ENCODE assay signal across 24 cellular contexts in the genomic region with DNA sequence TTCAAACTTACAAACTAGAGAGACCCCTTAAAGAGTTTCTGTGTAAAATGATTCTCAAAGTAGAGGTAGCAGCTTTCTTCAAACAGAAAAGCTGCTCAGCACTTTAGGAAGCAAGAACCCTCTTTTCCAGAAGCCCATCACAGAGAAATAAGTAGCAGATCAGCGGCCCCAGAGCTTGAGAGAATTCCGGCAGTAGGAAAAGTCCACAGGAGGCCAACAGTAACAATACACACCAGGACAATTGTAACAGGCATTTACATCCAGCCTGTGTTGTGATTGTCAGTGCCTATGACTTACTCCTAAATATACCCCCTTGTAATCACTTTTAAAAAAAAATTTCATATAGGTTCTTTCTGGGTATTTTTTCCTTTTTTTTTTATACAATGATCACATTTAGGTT.
DNase-seq lines count a peak whose midpoint lies in the region; ATAC-seq and TF ChIP-seq lines count a peak whose summit lies in the region.
"Had no signal": no experiment of that assay in that cellular context is flagged by ENCODE, and none has a peak within 500 bp of the region (broad histone marks: within the 10 kb centered on the region; RNA-seq: fewer than 3 reads in every experiment).

No MANE protein-coding gene starts in this region.

- no peak for TF ChIP-seq POLR2A in GM18505 (IDR thresholded peaks at IDR 0.05; ENCODE audit: borderline replicate concordance, extremely low read depth, insufficient read depth, insufficient read length)

- no peaks in the 10 kb centered on the region for H3K4me1 Mint-ChIP-seq in immature natural killer cell
- H3K4me1 Mint-ChIP-seq: B cell had no signal

- no peaks in the 10 kb centered on the region for H3K9me3 ChIP-seq in ectodermal cell (ENCODE audit: control insufficient read depth, low read length)
- H3K9me3 ChIP-seq in neuron (ENCODE audit: low read length): no peaks in the 10 kb centered on the region
- H3K9me3 ChIP-seq: MG63, SJSA1 had no signal

- H3K9me3 Mint-ChIP-seq in immature natural killer cell: peaks cover 0 to 1% (median 0%) of the 10 kb centered on the region in 6 donors
- H3K9me3 Mint-ChIP-seq: CD8-positive, alpha-beta T cell had no signal

- H2AFZ ChIP-seq in neuron (ENCODE audit: low read depth, low read length): peak overlapping the region; percentile 77
- H2AFZ ChIP-seq: PC-9 had no signal

- 0 to 3% methylated on average over 2 of the region's 2 CpGs for WGBS in ectodermal cell, 2 experiments

- no peak for ATAC-seq in GM18505 (IDR thresholded peaks at IDR 0.05; ENCODE audit: unreplicated experiment)
- ATAC-seq: CD8-positive, alpha-beta T cell had no signal

- DNase-seq in ELF-1 (ENCODE audit: low read depth, low spot score) (peak; percentile 12), iPS-NIHi11 (ENCODE audit: low spot score) (peak; percentile 23), immature natural killer cell (no peak)
- no peak for DNase-seq in activated effector memory CD4-positive, alpha-beta T cell treated with Interleukin-2 at 50 U/mL for 16 hours
- DNase-seq: Caco-2; CD8-positive, alpha-beta T cell; GF-D8; IMR-90; KG1; MG63; NCI-H2029; NCI-H446; NCI-H526; NCI-H82; NK-92 treated with Interleukin-12 subunit alpha and Interleukin-12 subunit beta, amount 100 ng/mL, for 24 hours; PC-9; Right ventricle myocardium superior had no signal

- peaks cover 5% of the 10 kb centered on the region for H3K4me1 ChIP-seq in ectodermal cell (ENCODE audit: control insufficient read depth, insufficient read depth, low read length)
- peaks cover 12% of the 10 kb centered on the region for H3K4me1 ChIP-seq in neuron (ENCODE audit: insufficient read depth, low read length)
- H3K4me1 ChIP-seq: Caco-2, SJSA1 had no signal

- H3K27ac ChIP-seq in ectodermal cell (ENCODE audit: insufficient read depth, low read depth, low read length, poor library complexity, severe bottlenecking): peak overlapping the region; percentile 28
- H3K27ac ChIP-seq: 22Rv1, C4-2B, PC-9, SJSA1 had no signal

- H3K27me3 ChIP-seq in ectodermal cell (ENCODE audit: control insufficient read depth, insufficient read depth, low read length, poor library complexity, severe bottlenecking) (no peaks in the 10 kb centered on the region), neuron (ENCODE audit: insufficient read depth, low read length) (no peaks in the 10 kb centered on the region)
- H3K27me3 ChIP-seq: MG63, SJSA1 had no signal

- H3K36me3 Mint-ChIP-seq in immature natural killer cell: no peaks in the 10 kb centered on the region
- H3K36me3 Mint-ChIP-seq: CD8-positive, alpha-beta T cell had no signal

- H3K4me3 Mint-ChIP-seq in immature natural killer cell: no peak overlapping the region
- H3K4me3 Mint-ChIP-seq: B cell; CD8-positive, alpha-beta T cell had no signal

- no peaks in the 10 kb centered on the region for H3K36me3 ChIP-seq in ectodermal cell (ENCODE audit: control insufficient read depth, insufficient read depth, low read length)
- no peaks in the 10 kb centered on the region for H3K36me3 ChIP-seq in neuron (ENCODE audit: insufficient read depth, low read length)
- H3K36me3 ChIP-seq: MG63, SJSA1 had no signal

- H3K27ac Mint-ChIP-seq in immature natural killer cell: no peak overlapping the region
- H3K27ac Mint-ChIP-seq: B cell; CD8-positive, alpha-beta T cell had no signal

- H3K27me3 Mint-ChIP-seq in immature natural killer cell (ENCODE audit: low read depth in 3 of 3): peaks cover 0 to 2% (median 0%) of the 10 kb centered on the region in 3 donors
- H3K27me3 Mint-ChIP-seq: B cell had no signal

- H3K4me3 ChIP-seq in ectodermal cell (ENCODE audit: insufficient read depth, low read depth, low read length) (no peak overlapping the region), neuron (ENCODE audit: low read length) (no peak overlapping the region)
- H3K4me3 ChIP-seq: MG63, PC-9, SJSA1 had no signal

Comparison
In these comparisons a context has a peak if more than half of its experiments do, and no peak if none do; other contexts are left out.
1. DNase-seq: peak in ELF-1 (single experiment) and iPS-NIHi11 (single experiment); none in immature natural killer cell (0 of 3) and activated effector memory CD4-positive, alpha-beta T cell treated with Interleukin-2 at 50 U/mL for 16 hours (single experiment).